Comparison of ENCODE assay signal across 27 cellular contexts in the genomic region with DNA sequence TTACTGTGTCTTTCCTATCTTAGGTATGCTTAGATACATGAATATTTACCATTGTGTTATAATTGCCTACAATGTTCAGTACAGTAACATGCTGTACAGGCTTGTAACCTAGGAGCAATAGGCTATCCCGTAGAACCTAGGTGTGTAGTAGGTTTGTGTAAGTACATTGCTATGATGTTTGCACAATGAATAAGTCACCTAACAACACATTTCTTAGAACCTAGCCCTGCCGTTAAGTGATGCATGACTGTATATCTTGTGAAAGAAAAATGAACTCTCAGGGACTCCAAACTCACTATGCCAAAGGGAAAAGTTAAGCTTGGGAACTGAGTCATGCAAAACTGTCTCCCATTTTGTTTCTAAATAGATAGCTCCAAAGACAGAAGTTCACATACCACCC.
DNase-seq lines count a peak whose midpoint lies in the region; ATAC-seq and TF ChIP-seq lines count a peak whose summit lies in the region.
"Had no signal": no experiment of that assay in that cellular context is flagged by ENCODE, and none has a peak within 500 bp of the region (broad histone marks: within the 10 kb centered on the region; RNA-seq: fewer than 3 reads in every experiment).

No MANE protein-coding gene starts in this region.

- H4K20me1 ChIP-seq in PC-3 (ENCODE audit: low read length) = no peaks in the 10 kb centered on the region
- H4K20me1 ChIP-seq: BLaER1 treated with 17β-estradiol and CSF1 and Interleukin-3, amounts not matched to agents 10 nM and 100 nM had no signal

- no peaks in the 10 kb centered on the region for H3K27me3 ChIP-seq in PC-3 (ENCODE audit: low read length)
- H3K27me3 ChIP-seq in esophagus squamous epithelium = no peaks in the 10 kb centered on the region
- no peaks in the 10 kb centered on the region for H3K27me3 ChIP-seq in body of pancreas
- H3K27me3 ChIP-seq: BLaER1 treated with 17β-estradiol and CSF1 and Interleukin-3, amounts not matched to agents 10 nM and 100 nM; gastroesophageal sphincter; sigmoid colon; vagina had no signal

- 36 to 40% methylated on average over 2 of the region's 2 CpGs for WGBS in esophagus squamous epithelium, 2 donors
- WGBS in body of pancreas, 2 donors = 87 to 93% methylated on average over 2 of the region's 2 CpGs

- peak; percentile 99 for ATAC-seq in PC-3
- ATAC-seq in mucosa of descending colon = peak; percentile 97
- no peak for ATAC-seq in body of pancreas
- ATAC-seq in GM19351 (IDR thresholded peaks at IDR 0.05; ENCODE audit: unreplicated experiment) = no peak
- ATAC-seq in stimulated activated naive CD8-positive, alpha-beta T cell treated with anti-CD3 and anti-CD28 coated beads, Interleukin-15, amount 100 ng/mL, for 72 hours = no peak
- no peak for ATAC-seq in HG03571 (IDR thresholded peaks at IDR 0.05; ENCODE audit: unreplicated experiment)
- ATAC-seq: activated CD8-positive, alpha-beta memory T cell treated with anti-CD3 and anti-CD28 coated beads, Interleukin-2, amount 10 ng/mL, durations not matched to agents 7 days and 5 days; gastroesophageal sphincter; K562; natural killer cell treated with Interleukin-12 subunit alpha and Interleukin-12 subunit beta and Interleukin-15 and Interleukin-18, amount 100 ng/mL, for 72 hours; Right ventricle myocardium inferior had no signal

- no TSS peak for BruUV-seq in PC-3 (replicated peaks; lab: Mats Ljungman, UMichigan)

- H3K4me2 ChIP-seq in PC-3 (ENCODE audit: low read length) = peak overlapping the region; percentile 49
- H3K4me2 ChIP-seq: BLaER1 treated with 17β-estradiol and CSF1 and Interleukin-3, amounts not matched to agents 10 nM and 100 nM had no signal

- no peaks in the 10 kb centered on the region for H3K9me3 Mint-ChIP-seq in stimulated activated naive CD8-positive, alpha-beta T cell treated with anti-CD3 and anti-CD28 coated beads, Interleukin-15, amount 100 ng/mL, for 72 hours
- H3K9me3 Mint-ChIP-seq: activated CD4-positive, alpha-beta T cell treated with anti-CD3 and anti-CD28 coated beads, Interleukin-2, amount 10 ng/mL, durations not matched to agents 7 days and 5 days; activated naive CD4-positive, alpha-beta T cell treated with anti-CD3 and anti-CD28 coated beads, Interleukin-2, amount 50 U/mL, for 24 hours; activated T-helper 1 cell treated with anti-CD3 and anti-CD28 coated beads, Interleukin-12 subunit alpha, Interleukin-12 subunit beta, Interleukin-2, Interleukin-4 antibody, amounts not matched to agents 30 ng/mL and 10 ng/mL and 1 ng/mL, durations not matched to agents 14 hours and 24 hours and 36 hours; central memory CD8-positive, alpha-beta T cell; H9; natural killer cell treated with Interleukin-12 subunit alpha and Interleukin-12 subunit beta and Interleukin-15 and Interleukin-18, amount 100 ng/mL, for 72 hours had no signal

- POLR2A ChIA-PET in PC-3 (lab: Charles Lee; ENCODE audit: unreplicated experiment) = interaction anchor here (0.6 kb wide), 1 partner anchor 844 kb away, joined by 5 read pairs; no protein-coding TSS in a partner anchor

- H3F3A ChIP-seq in PC-3 (ENCODE audit: low read length, unreplicated experiment) = no peaks in the 10 kb centered on the region

- H3K4me1 Mint-ChIP-seq in stimulated activated naive CD8-positive, alpha-beta T cell treated with anti-CD3 and anti-CD28 coated beads, Interleukin-15, amount 100 ng/mL, for 72 hours = no peaks in the 10 kb centered on the region
- H3K4me1 Mint-ChIP-seq: activated CD4-positive, alpha-beta T cell treated with anti-CD3 and anti-CD28 coated beads, Interleukin-2, amount 10 ng/mL, durations not matched to agents 7 days and 5 days; activated CD8-positive, alpha-beta memory T cell treated with anti-CD3 and anti-CD28 coated beads, Interleukin-2, amount 10 ng/mL, durations not matched to agents 7 days and 5 days; activated naive CD4-positive, alpha-beta T cell treated with anti-CD3 and anti-CD28 coated beads, Interleukin-2, amount 50 U/mL, for 24 hours; central memory CD8-positive, alpha-beta T cell had no signal

- H3K4me3 Mint-ChIP-seq in stimulated activated naive CD8-positive, alpha-beta T cell treated with anti-CD3 and anti-CD28 coated beads, Interleukin-15, amount 100 ng/mL, for 72 hours = no peak overlapping the region
- H3K4me3 Mint-ChIP-seq: activated CD4-positive, alpha-beta T cell treated with anti-CD3 and anti-CD28 coated beads, Interleukin-2, amount 10 ng/mL, durations not matched to agents 7 days and 5 days; activated CD8-positive, alpha-beta memory T cell treated with anti-CD3 and anti-CD28 coated beads, Interleukin-2, amount 10 ng/mL, durations not matched to agents 7 days and 5 days; activated naive CD4-positive, alpha-beta T cell treated with anti-CD3 and anti-CD28 coated beads, Interleukin-2, amount 50 U/mL, for 24 hours; activated T-helper 1 cell treated with anti-CD3 and anti-CD28 coated beads, Interleukin-12 subunit alpha, Interleukin-12 subunit beta, Interleukin-2, Interleukin-4 antibody, amounts not matched to agents 30 ng/mL and 10 ng/mL and 1 ng/mL, durations not matched to agents 14 hours and 24 hours and 36 hours; central memory CD8-positive, alpha-beta T cell; H9; natural killer cell treated with Interleukin-12 subunit alpha and Interleukin-12 subunit beta and Interleukin-15 and Interleukin-18, amount 100 ng/mL, for 72 hours had no signal

- H3K4me3 ChIP-seq in PC-3 (ENCODE audit: low read length) (no peak overlapping the region), esophagus squamous epithelium (no peak overlapping the region), mucosa of descending colon (no peak overlapping the region), body of pancreas (no peak overlapping the region)
- H3K4me3 ChIP-seq: BLaER1 treated with 17β-estradiol and CSF1 and Interleukin-3, amounts not matched to agents 10 nM and 100 nM; gastroesophageal sphincter; K562; sigmoid colon; vagina had no signal

- peak overlapping the region; percentile 45; the same call in 1 of the 2 replicates for H3K9ac ChIP-seq in PC-3 (ENCODE audit: low read length)
- H3K9ac ChIP-seq: BLaER1 treated with 17β-estradiol and CSF1 and Interleukin-3, amounts not matched to agents 10 nM and 100 nM had no signal

- no peak for TF ChIP-seq CTCF in PC-3 (conservative IDR thresholded peaks at IDR 0.05; ENCODE audit: low read depth, low read length)
- TF ChIP-seq CTCF in esophagus squamous epithelium (IDR thresholded peaks at IDR 0.05) = no peak
- TF ChIP-seq CTCF in mucosa of descending colon (IDR thresholded peaks at IDR 0.05) = no peak
- TF ChIP-seq CTCF in body of pancreas (IDR thresholded peaks at IDR 0.05) = no peak

- TF ChIP-seq POLR2A in esophagus squamous epithelium (IDR thresholded peaks at IDR 0.05) (no peak), body of pancreas (IDR thresholded peaks at IDR 0.05) (no peak)

- H3K9me2 ChIP-seq in PC-3 (replicated peaks; ENCODE audit: low read length) = no peaks in the 10 kb centered on the region

- no peak overlapping the region for H3K27ac Mint-ChIP-seq in stimulated activated naive CD8-positive, alpha-beta T cell treated with anti-CD3 and anti-CD28 coated beads, Interleukin-15, amount 100 ng/mL, for 72 hours
- H3K27ac Mint-ChIP-seq: activated CD4-positive, alpha-beta T cell treated with anti-CD3 and anti-CD28 coated beads, Interleukin-2, amount 10 ng/mL, durations not matched to agents 7 days and 5 days; activated CD8-positive, alpha-beta memory T cell treated with anti-CD3 and anti-CD28 coated beads, Interleukin-2, amount 10 ng/mL, durations not matched to agents 7 days and 5 days; activated naive CD4-positive, alpha-beta T cell treated with anti-CD3 and anti-CD28 coated beads, Interleukin-2, amount 50 U/mL, for 24 hours; activated T-helper 1 cell treated with anti-CD3 and anti-CD28 coated beads, Interleukin-12 subunit alpha, Interleukin-12 subunit beta, Interleukin-2, Interleukin-4 antibody, amounts not matched to agents 30 ng/mL and 10 ng/mL and 1 ng/mL, durations not matched to agents 14 hours and 24 hours and 36 hours; natural killer cell treated with Interleukin-12 subunit alpha and Interleukin-12 subunit beta and Interleukin-15 and Interleukin-18, amount 100 ng/mL, for 72 hours had no signal

- peak; percentile 19 for DNase-seq in Daoy (ENCODE audit: low read depth)
- peak; percentile 89 for DNase-seq in PC-3
- DNase-seq in esophagus squamous epithelium (lab: John Stamatoyannopoulos, UW) = no peak
- no peak for DNase-seq in mucosa of descending colon
- no peak for DNase-seq in body of pancreas
- DNase-seq in stimulated activated naive CD8-positive, alpha-beta T cell treated with anti-CD3 and anti-CD28 coated beads, Interleukin-15, amount 100 ng/mL, for 72 hours = no peak
- DNase-seq: activated CD4-positive, alpha-beta T cell treated with anti-CD3 and anti-CD28 coated beads, Interleukin-2, amount 10 ng/mL, durations not matched to agents 7 days and 5 days; activated CD8-positive, alpha-beta memory T cell treated with anti-CD3 and anti-CD28 coated beads, Interleukin-2, amount 10 ng/mL, durations not matched to agents 7 days and 5 days; aorta; erythroblast; H9; midbrain; NCI-H1694; NCI-H69; sigmoid colon; substantia nigra had no signal

- no peaks in the 10 kb centered on the region for H3K79me2 ChIP-seq in PC-3 (ENCODE audit: low read length)

- peak overlapping the region; percentile 71 for H2AFZ ChIP-seq in PC-3 (ENCODE audit: low read length)

- intact Hi-C loops in PC-3 (cut with micrococcal nuclease) (loop anchor here (2.0 kb wide), 2 partner anchors 19 to 27 kb away; no protein-coding TSS in a partner anchor), esophagus squamous epithelium (cut with DNase I) (no loop called here), mucosa of descending colon (cut with DNase I, micrococcal nuclease) (no loop called here), body of pancreas (cut with DNase I) (no loop called here)

- H3K27ac ChIP-seq in PC-3 (ENCODE audit: low read length) (peak overlapping the region; percentile 91), esophagus squamous epithelium (peak overlapping the region in 3 of 4 donors; percentile 32 to 64 (median 46)), body of pancreas (no peak overlapping the region)
- H3K27ac ChIP-seq: BLaER1 treated with 17β-estradiol and CSF1 and Interleukin-3, amounts not matched to agents 10 nM and 100 nM; gastroesophageal sphincter; sigmoid colon; vagina had no signal

- CTCF ChIA-PET in PC-3 (lab: Charles Lee) = interaction anchor here (0.6 to 1.3 kb wide), 3 partner anchors 15 to 196 kb away, joined by 5 read pairs; no protein-coding TSS in a partner anchor

- H3K4me1 ChIP-seq in PC-3 (ENCODE audit: insufficient read depth, low read length) (peaks cover 11% of the 10 kb centered on the region), esophagus squamous epithelium (peaks cover 0 to 42% (median 0%) of the 10 kb centered on the region in 3 donors), mucosa of descending colon (ENCODE audit: low read depth) (no peaks in the 10 kb centered on the region), body of pancreas (peaks cover 9% of the 10 kb centered on the region)
- H3K4me1 ChIP-seq: gastroesophageal sphincter, vagina had no signal

- H3K27me3 Mint-ChIP-seq in stimulated activated naive CD8-positive, alpha-beta T cell treated with anti-CD3 and anti-CD28 coated beads, Interleukin-15, amount 100 ng/mL, for 72 hours = peaks cover 9% of the 10 kb centered on the region

- no peaks in the 10 kb centered on the region for H3K36me3 ChIP-seq in PC-3 (ENCODE audit: low read depth, low read length)
- no peaks in the 10 kb centered on the region for H3K36me3 ChIP-seq in esophagus squamous epithelium
- no peaks in the 10 kb centered on the region for H3K36me3 ChIP-seq in mucosa of descending colon (ENCODE audit: low read depth)
- H3K36me3 ChIP-seq in body of pancreas (replicated peaks in 1 of 2; ENCODE audit: insufficient read depth in 1 of 2, low read depth in 2 of 2) = no peaks in the 10 kb centered on the region
- H3K36me3 ChIP-seq: BLaER1 treated with 17β-estradiol and CSF1 and Interleukin-3, amounts not matched to agents 10 nM and 100 nM; gastroesophageal sphincter; sigmoid colon; vagina had no signal

- H3K9me3 ChIP-seq in PC-3 (ENCODE audit: low read length) = no peaks in the 10 kb centered on the region
- H3K9me3 ChIP-seq in esophagus squamous epithelium = no peaks in the 10 kb centered on the region
- no peaks in the 10 kb centered on the region for H3K9me3 ChIP-seq in mucosa of descending colon
- H3K9me3 ChIP-seq in body of pancreas = no peaks in the 10 kb centered on the region
- H3K9me3 ChIP-seq: BLaER1 treated with 17β-estradiol and CSF1 and Interleukin-3, amounts not matched to agents 10 nM and 100 nM; gastroesophageal sphincter; sigmoid colon; vagina had no signal

Comparison
In these comparisons a context has a peak if more than half of its experiments do, and no peak if none do; other contexts are left out.
1. DNase-seq: peak in Daoy (single experiment) and PC-3 (single experiment); none in esophagus squamous epithelium (single experiment), mucosa of descending colon (0 of 3), body of pancreas (0 of 4) and stimulated activated naive CD8-positive, alpha-beta T cell treated with anti-CD3 and anti-CD28 coated beads, Interleukin-15, amount 100 ng/mL, for 72 hours (0 of 2).
2. ATAC-seq: peak in PC-3 (single experiment) and mucosa of descending colon (single experiment); none in body of pancreas (single experiment), GM19351 (single experiment), stimulated activated naive CD8-positive, alpha-beta T cell treated with anti-CD3 and anti-CD28 coated beads, Interleukin-15, amount 100 ng/mL, for 72 hours (single experiment) and HG03571 (single experiment).
3. H3K27ac ChIP-seq: peak in PC-3 (single experiment) and esophagus squamous epithelium (3 of 4); none in body of pancreas (0 of 4).